8 cellular contexts compared by ENCODE assay signal in the genomic region with DNA sequence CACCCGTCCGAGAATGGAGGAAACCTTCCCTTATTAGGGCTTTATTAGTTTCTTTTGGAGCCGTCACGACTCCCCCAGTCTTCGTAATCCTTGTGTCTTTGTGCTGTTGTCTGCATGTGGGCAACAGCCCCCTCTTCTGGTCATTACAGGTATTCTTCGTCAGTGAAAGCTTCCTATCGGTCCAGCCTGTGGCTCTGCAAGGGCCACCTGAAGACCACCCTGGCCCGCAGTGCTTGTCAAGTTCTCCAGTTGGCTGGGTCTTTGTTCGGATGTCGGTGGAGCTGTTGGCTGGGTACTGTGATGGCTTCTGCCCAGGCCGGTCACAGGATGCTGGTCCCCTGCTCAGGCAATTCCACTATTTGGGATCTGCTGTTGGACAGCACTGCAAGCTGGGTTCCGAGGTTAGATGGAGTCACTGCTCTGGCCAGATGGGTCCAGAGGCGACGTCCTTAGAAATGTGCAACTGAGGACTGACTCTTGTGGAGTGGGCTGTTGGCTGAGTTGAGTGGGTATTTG. TPM values are rescaled to one million over a fixed set of nuclear protein-coding genes. Genes with fewer than 3 reads are reported as not detected.
A peak's percentile ranks its signal among the peaks of the same experiment; 100 is the strongest.
DNase-seq lines count a peak whose midpoint lies in the region; ATAC-seq, FAIRE-seq and TF ChIP-seq lines count a peak whose summit lies in the region.

No MANE protein-coding gene starts in this region.

- H2BK15ac ChIP-seq in mesendoderm (replicated peaks; ENCODE audit: low read depth), result no peak overlapping the region

- no peak overlapping the region for H3K4me3 Mint-ChIP-seq in activated CD4-positive, alpha-beta T cell treated with anti-CD3 and anti-CD28 coated beads, Interleukin-2, amount 10 ng/mL, durations not matched to agents 7 days and 5 days
- no peak overlapping the region for H3K4me3 Mint-ChIP-seq in endothelial cell (ENCODE audit: unreplicated experiment)

- DNase-seq in AG08395 (ENCODE audit: low spot score) (peak; percentile 77), GM18507 (ENCODE audit: extremely low spot score, insufficient read length, low read depth) (peak; percentile 15), NCI-H2171 (lab: John Stamatoyannopoulos, UW) (peak; percentile 16), endothelial cell (ENCODE audit: low spot score) (peak; percentile 75), mesendoderm (peak; percentile 87), substantia nigra (lab: John Stamatoyannopoulos, UW) (peak in 36 of 49 donors; percentile 2 to 66 (median 24))
- peak; percentile 64 for DNase-seq in activated CD4-positive, alpha-beta T cell treated with anti-CD3 and anti-CD28 coated beads, Interleukin-2, amount 10 ng/mL, durations not matched to agents 7 days and 5 days

- no peaks in the 10 kb centered on the region for H3K79me2 ChIP-seq in mesendoderm (ENCODE audit: control insufficient read depth, insufficient read depth, low read length)

- POLR2A ChIA-PET in activated CD4-positive, alpha-beta T cell treated with anti-CD3 and anti-CD28 coated beads, Interleukin-2, amount 10 ng/mL, durations not matched to agents 7 days and 5 days (lab: Charles Lee), result no interaction called here

- no peak overlapping the region for H2BK120ac ChIP-seq in mesendoderm (ENCODE audit: low read depth, low read length)

- no peaks in the 10 kb centered on the region for H3K27me3 ChIP-seq in mesendoderm (ENCODE audit: insufficient read depth, low read length, poor library complexity)

- CTCF ChIA-PET in activated CD4-positive, alpha-beta T cell treated with anti-CD3 and anti-CD28 coated beads, Interleukin-2, amount 10 ng/mL, durations not matched to agents 7 days and 5 days (lab: Charles Lee), result interaction anchor here (0.6 to 1.1 kb wide), 3 partner anchors 17 to 315 kb away, joined by 3 to 7 read pairs (median 4); a partner anchor contains a TSS

- H4K5ac ChIP-seq in mesendoderm (ENCODE audit: low read length), result no peak overlapping the region

- H2BK5ac ChIP-seq in mesendoderm (ENCODE audit: low read length), result no peak overlapping the region

- TF ChIP-seq CTCF in endothelial cell (IDR thresholded peaks at IDR 0.05; ENCODE audit: unreplicated experiment), result peak; percentile 75

- H3K9me3 Mint-ChIP-seq in activated CD4-positive, alpha-beta T cell treated with anti-CD3 and anti-CD28 coated beads, Interleukin-2, amount 10 ng/mL, durations not matched to agents 7 days and 5 days, result peaks cover 8% of the 10 kb centered on the region
- peaks cover 5% of the 10 kb centered on the region for H3K9me3 Mint-ChIP-seq in endothelial cell (ENCODE audit: unreplicated experiment)

- no peak for ATAC-seq in GM19467 (IDR thresholded peaks at IDR 0.05; ENCODE audit: unreplicated experiment)

- H3K4ac ChIP-seq in mesendoderm (ENCODE audit: low read depth, low read length), result no peak overlapping the region

- H3K27me3 Mint-ChIP-seq in activated CD4-positive, alpha-beta T cell treated with anti-CD3 and anti-CD28 coated beads, Interleukin-2, amount 10 ng/mL, durations not matched to agents 7 days and 5 days, result no peaks in the 10 kb centered on the region
- no peaks in the 10 kb centered on the region for H3K27me3 Mint-ChIP-seq in endothelial cell (ENCODE audit: unreplicated experiment)

- no peak overlapping the region for H2AK5ac ChIP-seq in mesendoderm (ENCODE audit: low read length)

- no peak overlapping the region for H3K27ac Mint-ChIP-seq in activated CD4-positive, alpha-beta T cell treated with anti-CD3 and anti-CD28 coated beads, Interleukin-2, amount 10 ng/mL, durations not matched to agents 7 days and 5 days
- no peak overlapping the region for H3K27ac Mint-ChIP-seq in endothelial cell (ENCODE audit: unreplicated experiment)

- H3K27ac ChIP-seq in mesendoderm (ENCODE audit: low read depth, low read length) (no peak overlapping the region), substantia nigra (ENCODE audit: low read depth, low read length, poor library complexity, severe bottlenecking) (no peak overlapping the region)

- H4K8ac ChIP-seq in mesendoderm (ENCODE audit: low read depth, low read length), result no peak overlapping the region

- H3K56ac ChIP-seq in mesendoderm (ENCODE audit: low read length), result no peak overlapping the region

- FAIRE-seq in GM18507 (lab: Jason Lieb, UNC), result no peak

- H3K36me3 ChIP-seq in mesendoderm (ENCODE audit: control insufficient read depth, insufficient read depth, low read length), result peaks cover 3% of the 10 kb centered on the region

- H3K23ac ChIP-seq in mesendoderm (ENCODE audit: low read length), result no peak overlapping the region

- no peaks in the 10 kb centered on the region for H3K4me1 Mint-ChIP-seq in activated CD4-positive, alpha-beta T cell treated with anti-CD3 and anti-CD28 coated beads, Interleukin-2, amount 10 ng/mL, durations not matched to agents 7 days and 5 days
- H3K4me1 Mint-ChIP-seq in endothelial cell (ENCODE audit: unreplicated experiment), result no peaks in the 10 kb centered on the region

- H3K9ac ChIP-seq in mesendoderm (ENCODE audit: low read length), result no peak overlapping the region

- H3K18ac ChIP-seq in mesendoderm (ENCODE audit: low read length), result no peak overlapping the region

- no CpG with 5 or more reads among the region's 14 CpGs for WGBS in mesendoderm (ENCODE audit: extremely low coverage, insufficient coverage, low lambda C conversion rate)

- H3K36me3 Mint-ChIP-seq in activated CD4-positive, alpha-beta T cell treated with anti-CD3 and anti-CD28 coated beads, Interleukin-2, amount 10 ng/mL, durations not matched to agents 7 days and 5 days (ENCODE audit: low read depth), result peaks cover 41% of the 10 kb centered on the region
- H3K36me3 Mint-ChIP-seq in endothelial cell (ENCODE audit: low read depth, unreplicated experiment), result peaks cover 37% of the 10 kb centered on the region

- no peaks in the 10 kb centered on the region for H3K79me1 ChIP-seq in mesendoderm (ENCODE audit: low read length)

- H3K4me3 ChIP-seq in mesendoderm (ENCODE audit: low read length), result no peak overlapping the region

- H3K4me2 ChIP-seq in mesendoderm (ENCODE audit: low read length), result no peak overlapping the region

- no peaks in the 10 kb centered on the region for H3K4me1 ChIP-seq in mesendoderm (ENCODE audit: control insufficient read depth, low read depth, low read length)

RNA-seq across cellular contexts. Expression of a gene that starts 19.2 kb away (rescaled TPM):
- 1 to 10 TPM; 6.6 to 7.3 TPM for total RNA-seq in activated CD4-positive, alpha-beta T cell treated with anti-CD3 and anti-CD28 coated beads, Interleukin-2, amount 10 ng/mL, durations not matched to agents 7 days and 5 days
- 20.4 TPM for total RNA-seq in endothelial cell (ENCODE audit: unreplicated experiment)
- polyA plus RNA-seq in mesendoderm (2013, experiment 1 of 2), result 11.2 TPM
- 11.6 TPM for polyA plus RNA-seq in mesendoderm (2013, experiment 2 of 2)

Comparison
In these comparisons a context has a peak if more than half of its experiments do, and no peak if none do; other contexts are left out.
1. DNase-seq: peak in every context shown above with its lines; median percentile 87 in mesendoderm; 77 in AG08395; 75 in endothelial cell; 64 in activated CD4-positive, alpha-beta T cell treated with anti-CD3 and anti-CD28 coated beads, Interleukin-2, amount 10 ng/mL, durations not matched to agents 7 days and 5 days; 24 in substantia nigra; 16 in NCI-H2171; 15 in GM18507.